10 cellular contexts compared by ENCODE assay signal in genomic region chr17:2057130-2057713, GRCh38. TPM values are rescaled to one million over a fixed set of nuclear protein-coding genes. Genes with fewer than 3 reads are reported as not detected.
A peak's percentile ranks its signal among the peaks of the same experiment; 100 is the strongest.
DNase-seq lines count a peak whose midpoint lies in the region; ATAC-seq and TF ChIP-seq lines count a peak whose summit lies in the region.
"Had no signal": no experiment of that assay in that cellular context is flagged by ENCODE, and none has a peak within 500 bp of the region (broad histone marks: within the 10 kb centered on the region; RNA-seq: fewer than 3 reads in every experiment).

No MANE protein-coding gene starts in this region.

- peaks cover 34% of the 10 kb centered on the region for H3K36me3 ChIP-seq in BJ (ENCODE audit: control insufficient read depth, insufficient read depth, low read length)
- no peaks in the 10 kb centered on the region; the same call in 1 of the 2 replicates for H3K36me3 ChIP-seq in HUES64 (ENCODE audit: insufficient read depth, low read length)
- peaks cover 0 to 22% of the 10 kb centered on the region in 2 donors for H3K36me3 ChIP-seq in psoas muscle (ENCODE audit: insufficient read depth in 1 of 2, low read depth in 1 of 2)

- ATAC-seq in psoas muscle: no peak
- ATAC-seq in GM18502 (IDR thresholded peaks at IDR 0.05; ENCODE audit: poor library complexity, unreplicated experiment): no peak
- no peak for ATAC-seq in HG03159 (IDR thresholded peaks at IDR 0.05; ENCODE audit: unreplicated experiment)
- ATAC-seq: foreskin keratinocyte had no signal

- 5% methylated on average over 81 of the region's 81 CpGs for WGBS in HUES64
- 57 to 62% (median 62%) methylated on average over 45 to 81 of the region's 81 CpGs for WGBS in psoas muscle, 3 donors

- no peak overlapping the region for H3K9ac ChIP-seq in HUES64 (ENCODE audit: low read depth, low read length)

- no peaks in the 10 kb centered on the region for H3K9me3 ChIP-seq in HUES64 (ENCODE audit: insufficient read depth, low read depth, low read length)
- no peaks in the 10 kb centered on the region for H3K9me3 ChIP-seq in psoas muscle

- intact Hi-C loops in psoas muscle (cut with DNase I): no loop called here

- DNase-seq in BJ (ENCODE audit: low read depth) (no peak), fibroblast of pulmonary artery (ENCODE audit: low read depth) (peak; percentile 39), psoas muscle (peak in 1 of 2 donors; percentile 27), cerebellar cortex (ENCODE audit: low spot score) (no peak), NK-92 (lab: John Stamatoyannopoulos, UW; ENCODE audit: unreplicated experiment) (no peak)
- DNase-seq: foreskin keratinocyte had no signal

- POLR2A ChIA-PET in BJ (lab: Charles Lee): interaction anchor here (0.6 kb wide), 1 partner anchor 154 kb away, joined by 3 read pairs; no protein-coding TSS in a partner anchor

- TF ChIP-seq CTCF in BJ (IDR thresholded peaks at IDR 0.05; ENCODE audit: insufficient read depth, low read depth, low read length) (no peak), fibroblast of pulmonary artery (IDR thresholded peaks at IDR 0.05; ENCODE audit: low read length, missing control alignments) (no peak), psoas muscle (IDR thresholded peaks at IDR 0.05) (no peak)

- H3K27ac ChIP-seq in HUES64 (ENCODE audit: low read depth, low read length) (no peak overlapping the region), psoas muscle (peak overlapping the region; percentile 62)
- H3K27ac ChIP-seq: foreskin keratinocyte, SK-N-MC had no signal

- CTCF ChIA-PET in BJ (lab: Yijun Ruan, JAX): interaction anchor here (0.6 to 9.7 kb wide), 31 partner anchors 7 to 296 kb away, joined by 3 to 310 read pairs (median 8); no protein-coding TSS in a partner anchor

- H3K27me3 ChIP-seq in BJ (ENCODE audit: control insufficient read depth, insufficient read depth, low read length): no peaks in the 10 kb centered on the region
- peaks cover 87% of the 10 kb centered on the region for H3K27me3 ChIP-seq in HUES64 (ENCODE audit: insufficient read depth, low read length)
- peaks cover 0 to 6% (median 2%) of the 10 kb centered on the region in 3 donors for H3K27me3 ChIP-seq in psoas muscle (ENCODE audit: insufficient read depth in 3 of 3, low read length in 2 of 3)

- H3K4me1 ChIP-seq in HUES64 (ENCODE audit: insufficient read depth, low read length) (no peaks in the 10 kb centered on the region; the same call in 1 of the 2 replicates), psoas muscle (peaks cover 6% of the 10 kb centered on the region)
- H3K4me1 ChIP-seq: foreskin keratinocyte had no signal

- peak overlapping the region; percentile 79 for H3K4me3 ChIP-seq in BJ (ENCODE audit: low read depth, low read length)
- H3K4me3 ChIP-seq in HUES64 (ENCODE audit: low read length): peak overlapping the region; percentile 29; the same call in 1 of the 2 replicates
- H3K4me3 ChIP-seq in fibroblast of pulmonary artery (replicated peaks; ENCODE audit: low read depth, low read length): peak overlapping the region; percentile 64
- H3K4me3 ChIP-seq in psoas muscle: peak overlapping the region; percentile 74
- H3K4me3 ChIP-seq: SK-N-MC had no signal

RNA-seq across cellular contexts. Expression of gene HIC1, which starts 2.3 kb away (rescaled TPM):
- polyA plus RNA-seq in BJ (2011; rRNA removed): 14.8 and 15.1 TPM in 2 replicates
- 10.3 and 11.1 TPM in 2 replicates for polyA minus RNA-seq in BJ (2011; rRNA and poly(A)+ RNA removed)
- polyA plus RNA-seq in HUES64 (2013, experiment 1 of 2): 0.15 TPM
- 0.32 TPM for polyA plus RNA-seq in HUES64 (2013, experiment 2 of 2)
- 10 to 100 TPM in 1 of 4 donors, 1 to 10 TPM in 3; 4.3 to 12.6 (median 9.4) TPM for total RNA-seq in psoas muscle
- 1 to 10 TPM; 2.0 to 3.5 (median 2.1) TPM for polyA plus RNA-seq in psoas muscle

RNA-seq across cellular contexts. Expression of gene OVCA2, which starts 15.4 kb away (rescaled TPM):
- polyA plus RNA-seq in BJ (2011; rRNA removed) (42.0 and 56.7 TPM in 2 replicates), psoas muscle (10 to 100 TPM; 29.2 to 66.1 (median 33.4) TPM)
- polyA minus RNA-seq in BJ (2011; rRNA and poly(A)+ RNA removed): 12.0 and 19.1 TPM in 2 replicates
- polyA plus RNA-seq in HUES64 (2013, experiment 1 of 2): 24.9 TPM
- 23.5 TPM for polyA plus RNA-seq in HUES64 (2013, experiment 2 of 2)
- total RNA-seq in psoas muscle: 10 to 100 TPM; 10.1 to 23.0 (median 15.2) TPM

RNA-seq across cellular contexts. Expression of gene DPH1, which starts 27.3 kb away (rescaled TPM):
- polyA plus RNA-seq in BJ (2011; rRNA removed) (36.1 and 54.6 TPM in 2 replicates), psoas muscle (10 to 100 TPM; 13.5 to 51.9 (median 39.2) TPM)
- polyA minus RNA-seq in BJ (2011; rRNA and poly(A)+ RNA removed): 41.5 and 59.5 TPM in 2 replicates
- polyA plus RNA-seq in HUES64 (2013, experiment 1 of 2): 16.1 TPM
- polyA plus RNA-seq in HUES64 (2013, experiment 2 of 2): 17.9 TPM
- total RNA-seq in psoas muscle: 10 to 100 TPM; 36.9 to 73.4 (median 45.5) TPM

RNA-seq across cellular contexts. Expression of gene RTN4RL1, which starts 32.1 kb away (rescaled TPM):
- polyA plus RNA-seq in BJ (2011; rRNA removed): 0.16 and 0.32 TPM in 2 replicates
- 0.05 TPM in 2 replicates for polyA minus RNA-seq in BJ (2011; rRNA and poly(A)+ RNA removed)
- polyA plus RNA-seq in HUES64 (2013, experiment 1 of 2): 0.30 TPM
- 0.57 TPM for polyA plus RNA-seq in HUES64 (2013, experiment 2 of 2)
- total RNA-seq in psoas muscle: 1 to 10 TPM in 2 of 4 donors, under 1 TPM in 2; 0.65 to 1.7 (median 1.2) TPM
- polyA plus RNA-seq in psoas muscle: 1 to 10 TPM in 1 of 3 donors, under 1 TPM in 2; 0.44 to 1.8 (median 0.70) TPM

Comparison
In these comparisons a context has a peak if more than half of its experiments do, and no peak if none do; other contexts are left out.
1. H3K4me3 ChIP-seq: peak in every context shown above with its lines; median percentile 79 in BJ; 74 in psoas muscle; 64 in fibroblast of pulmonary artery; 29 in HUES64.